In genomic region chr22:31489632-31490495, GRCh38 we compare ENCODE assay signal across 1 cellular context.
TF ChIP-seq lines count a peak whose summit lies in the region.

A gene with protein sequence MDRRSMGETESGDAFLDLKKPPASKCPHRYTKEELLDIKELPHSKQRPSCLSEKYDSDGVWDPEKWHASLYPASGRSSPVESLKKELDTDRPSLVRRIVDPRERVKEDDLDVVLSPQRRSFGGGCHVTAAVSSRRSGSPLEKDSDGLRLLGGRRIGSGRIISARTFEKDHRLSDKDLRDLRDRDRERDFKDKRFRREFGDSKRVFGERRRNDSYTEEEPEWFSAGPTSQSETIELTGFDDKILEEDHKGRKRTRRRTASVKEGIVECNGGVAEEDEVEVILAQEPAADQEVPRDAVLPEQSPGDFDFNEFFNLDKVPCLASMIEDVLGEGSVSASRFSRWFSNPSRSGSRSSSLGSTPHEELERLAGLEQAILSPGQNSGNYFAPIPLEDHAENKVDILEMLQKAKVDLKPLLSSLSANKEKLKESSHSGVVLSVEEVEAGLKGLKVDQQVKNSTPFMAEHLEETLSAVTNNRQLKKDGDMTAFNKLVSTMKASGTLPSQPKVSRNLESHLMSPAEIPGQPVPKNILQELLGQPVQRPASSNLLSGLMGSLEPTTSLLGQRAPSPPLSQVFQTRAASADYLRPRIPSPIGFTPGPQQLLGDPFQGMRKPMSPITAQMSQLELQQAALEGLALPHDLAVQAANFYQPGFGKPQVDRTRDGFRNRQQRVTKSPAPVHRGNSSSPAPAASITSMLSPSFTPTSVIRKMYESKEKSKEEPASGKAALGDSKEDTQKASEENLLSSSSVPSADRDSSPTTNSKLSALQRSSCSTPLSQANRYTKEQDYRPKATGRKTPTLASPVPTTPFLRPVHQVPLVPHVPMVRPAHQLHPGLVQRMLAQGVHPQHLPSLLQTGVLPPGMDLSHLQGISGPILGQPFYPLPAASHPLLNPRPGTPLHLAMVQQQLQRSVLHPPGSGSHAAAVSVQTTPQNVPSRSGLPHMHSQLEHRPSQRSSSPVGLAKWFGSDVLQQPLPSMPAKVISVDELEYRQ (minus strand): TSS chr22:31489842. CDS start chr22:31488718, 1,124 bp downstream.

TF ChIP-seq in HepG2, 621 proteins besides CTCF, POLR2A, EP300 and RAD21 (continued from another document and continues in another):
- TF ChIP-seq ZBTB26 (CRISPR knock-in tag; IDR thresholded peaks at IDR 0.05; ENCODE audit: borderline replicate concordance): no peak
- TF ChIP-seq TBX2 (CRISPR knock-in tag; IDR thresholded peaks at IDR 0.05; ENCODE audit: borderline replicate concordance): peak; percentile 83
- TF ChIP-seq, protein P1, sequence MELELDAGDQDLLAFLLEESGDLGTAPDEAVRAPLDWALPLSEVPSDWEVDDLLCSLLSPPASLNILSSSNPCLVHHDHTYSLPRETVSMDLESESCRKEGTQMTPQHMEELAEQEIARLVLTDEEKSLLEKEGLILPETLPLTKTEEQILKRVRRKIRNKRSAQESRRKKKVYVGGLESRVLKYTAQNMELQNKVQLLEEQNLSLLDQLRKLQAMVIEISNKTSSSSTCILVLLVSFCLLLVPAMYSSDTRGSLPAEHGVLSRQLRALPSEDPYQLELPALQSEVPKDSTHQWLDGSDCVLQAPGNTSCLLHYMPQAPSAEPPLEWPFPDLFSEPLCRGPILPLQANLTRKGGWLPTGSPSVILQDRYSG (CRISPR knock-in tag; IDR thresholded peaks at IDR 0.05): no peak
- peak; percentile 75; the same call in 1 of the 2 replicates for TF ChIP-seq YEATS4 (CRISPR knock-in tag; IDR thresholded peaks at IDR 0.05; ENCODE audit: borderline replicate concordance)
- TF ChIP-seq NFIC (IDR thresholded peaks at IDR 0.05; ENCODE audit: low read length): no peak
- TF ChIP-seq, protein P2, sequence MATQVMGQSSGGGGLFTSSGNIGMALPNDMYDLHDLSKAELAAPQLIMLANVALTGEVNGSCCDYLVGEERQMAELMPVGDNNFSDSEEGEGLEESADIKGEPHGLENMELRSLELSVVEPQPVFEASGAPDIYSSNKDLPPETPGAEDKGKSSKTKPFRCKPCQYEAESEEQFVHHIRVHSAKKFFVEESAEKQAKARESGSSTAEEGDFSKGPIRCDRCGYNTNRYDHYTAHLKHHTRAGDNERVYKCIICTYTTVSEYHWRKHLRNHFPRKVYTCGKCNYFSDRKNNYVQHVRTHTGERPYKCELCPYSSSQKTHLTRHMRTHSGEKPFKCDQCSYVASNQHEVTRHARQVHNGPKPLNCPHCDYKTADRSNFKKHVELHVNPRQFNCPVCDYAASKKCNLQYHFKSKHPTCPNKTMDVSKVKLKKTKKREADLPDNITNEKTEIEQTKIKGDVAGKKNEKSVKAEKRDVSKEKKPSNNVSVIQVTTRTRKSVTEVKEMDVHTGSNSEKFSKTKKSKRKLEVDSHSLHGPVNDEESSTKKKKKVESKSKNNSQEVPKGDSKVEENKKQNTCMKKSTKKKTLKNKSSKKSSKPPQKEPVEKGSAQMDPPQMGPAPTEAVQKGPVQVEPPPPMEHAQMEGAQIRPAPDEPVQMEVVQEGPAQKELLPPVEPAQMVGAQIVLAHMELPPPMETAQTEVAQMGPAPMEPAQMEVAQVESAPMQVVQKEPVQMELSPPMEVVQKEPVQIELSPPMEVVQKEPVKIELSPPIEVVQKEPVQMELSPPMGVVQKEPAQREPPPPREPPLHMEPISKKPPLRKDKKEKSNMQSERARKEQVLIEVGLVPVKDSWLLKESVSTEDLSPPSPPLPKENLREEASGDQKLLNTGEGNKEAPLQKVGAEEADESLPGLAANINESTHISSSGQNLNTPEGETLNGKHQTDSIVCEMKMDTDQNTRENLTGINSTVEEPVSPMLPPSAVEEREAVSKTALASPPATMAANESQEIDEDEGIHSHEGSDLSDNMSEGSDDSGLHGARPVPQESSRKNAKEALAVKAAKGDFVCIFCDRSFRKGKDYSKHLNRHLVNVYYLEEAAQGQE (IDR thresholded peaks at IDR 0.05; ENCODE audit: borderline replicate concordance in 1 of 2, low read depth in 1 of 2, low read length in 2 of 2): no peak
- no peak for TF ChIP-seq JDP2 (CRISPR knock-in tag; IDR thresholded peaks at IDR 0.05; ENCODE audit: borderline replicate concordance)
- TF ChIP-seq ZBTB40 (IDR thresholded peaks at IDR 0.05): no peak
- TF ChIP-seq ZBTB40 (CRISPR knock-in tag; IDR thresholded peaks at IDR 0.05): peak; percentile 63; the same call in 1 of the 2 replicates
- TF ChIP-seq ZC3H13 (CRISPR knock-in tag; IDR thresholded peaks at IDR 0.05): no peak
- TF ChIP-seq IRF2 (CRISPR knock-in tag; IDR thresholded peaks at IDR 0.05): no peak; the same call in 1 of the 2 replicates
- TF ChIP-seq, protein P3, sequence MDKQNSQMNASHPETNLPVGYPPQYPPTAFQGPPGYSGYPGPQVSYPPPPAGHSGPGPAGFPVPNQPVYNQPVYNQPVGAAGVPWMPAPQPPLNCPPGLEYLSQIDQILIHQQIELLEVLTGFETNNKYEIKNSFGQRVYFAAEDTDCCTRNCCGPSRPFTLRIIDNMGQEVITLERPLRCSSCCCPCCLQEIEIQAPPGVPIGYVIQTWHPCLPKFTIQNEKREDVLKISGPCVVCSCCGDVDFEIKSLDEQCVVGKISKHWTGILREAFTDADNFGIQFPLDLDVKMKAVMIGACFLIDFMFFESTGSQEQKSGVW (CRISPR knock-in tag; IDR thresholded peaks at IDR 0.05; ENCODE audit: borderline replicate concordance): no peak
- TF ChIP-seq, protein P4, sequence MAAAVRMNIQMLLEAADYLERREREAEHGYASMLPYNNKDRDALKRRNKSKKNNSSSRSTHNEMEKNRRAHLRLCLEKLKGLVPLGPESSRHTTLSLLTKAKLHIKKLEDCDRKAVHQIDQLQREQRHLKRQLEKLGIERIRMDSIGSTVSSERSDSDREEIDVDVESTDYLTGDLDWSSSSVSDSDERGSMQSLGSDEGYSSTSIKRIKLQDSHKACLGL (CRISPR knock-in tag; IDR thresholded peaks at IDR 0.05): no peak; the same call in 1 of the 2 replicates
- no peak for TF ChIP-seq ZNF530 (CRISPR knock-in tag; IDR thresholded peaks at IDR 0.05; ENCODE audit: low read depth)
- TF ChIP-seq HMGA1 (CRISPR knock-in tag; conservative IDR thresholded peaks at IDR 0.05): no peak
- TF ChIP-seq ZSCAN22 (CRISPR knock-in tag; IDR thresholded peaks at IDR 0.05): no peak
- TF ChIP-seq ZC3H4 (CRISPR knock-in tag; IDR thresholded peaks at IDR 0.05; ENCODE audit: borderline replicate concordance): no peak
- TF ChIP-seq IKZF4 (CRISPR knock-in tag; IDR thresholded peaks at IDR 0.05; ENCODE audit: borderline replicate concordance, low read depth, not compliant biosample characterization): no peak
- peak; percentile 57 for TF ChIP-seq ZHX1 (CRISPR knock-in tag; IDR thresholded peaks at IDR 0.05; ENCODE audit: low read depth)
- no peak for TF ChIP-seq DDIT3 (CRISPR knock-in tag; IDR thresholded peaks at IDR 0.05)
- peak; percentile 76 for TF ChIP-seq ZFY (CRISPR knock-in tag; IDR thresholded peaks at IDR 0.05)
- TF ChIP-seq, protein P5, sequence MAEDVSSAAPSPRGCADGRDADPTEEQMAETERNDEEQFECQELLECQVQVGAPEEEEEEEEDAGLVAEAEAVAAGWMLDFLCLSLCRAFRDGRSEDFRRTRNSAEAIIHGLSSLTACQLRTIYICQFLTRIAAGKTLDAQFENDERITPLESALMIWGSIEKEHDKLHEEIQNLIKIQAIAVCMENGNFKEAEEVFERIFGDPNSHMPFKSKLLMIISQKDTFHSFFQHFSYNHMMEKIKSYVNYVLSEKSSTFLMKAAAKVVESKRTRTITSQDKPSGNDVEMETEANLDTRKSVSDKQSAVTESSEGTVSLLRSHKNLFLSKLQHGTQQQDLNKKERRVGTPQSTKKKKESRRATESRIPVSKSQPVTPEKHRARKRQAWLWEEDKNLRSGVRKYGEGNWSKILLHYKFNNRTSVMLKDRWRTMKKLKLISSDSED (CRISPR knock-in tag; IDR thresholded peaks at IDR 0.05): no peak
- TF ChIP-seq ZKSCAN8 (CRISPR knock-in tag; IDR thresholded peaks at IDR 0.05; ENCODE audit: borderline replicate concordance): no peak
- no peak; the same call in 1 of the 2 replicates for TF ChIP-seq ZNF678 (CRISPR knock-in tag; IDR thresholded peaks at IDR 0.05)
- TF ChIP-seq MAZ (IDR thresholded peaks at IDR 0.05; ENCODE audit: borderline replicate concordance, low read depth, low read length): peak; percentile 95
- TF ChIP-seq MAZ (CRISPR knock-in tag; IDR thresholded peaks at IDR 0.05; ENCODE audit: low read depth): peak; percentile 56
